10 cellular contexts compared by ENCODE assay signal in genomic region chr12:93297032-93297431, GRCh38.
DNase-seq lines count a peak whose midpoint lies in the region; ATAC-seq and TF ChIP-seq lines count a peak whose summit lies in the region.
"Had no signal": no experiment of that assay in that cellular context is flagged by ENCODE, and none has a peak within 500 bp of the region (broad histone marks: within the 10 kb centered on the region; RNA-seq: fewer than 3 reads in every experiment).

No MANE protein-coding gene starts in this region.

- peaks cover 6 to 9% of the 10 kb centered on the region in 2 donors for H3K27me3 Mint-ChIP-seq in effector memory CD8-positive, alpha-beta T cell

- H3K4me3 ChIP-seq in GM08714 (ENCODE audit: low read length), result peak overlapping the region; percentile 10; the same call in 1 of the 2 replicates
- no peak overlapping the region for H3K4me3 ChIP-seq in WERI-Rb-1 (ENCODE audit: low read depth, low read length)

- H3K27me3 ChIP-seq in WERI-Rb-1 (ENCODE audit: insufficient read depth, low read depth, severe bottlenecking), result no peaks in the 10 kb centered on the region

- no peak overlapping the region for H3K27ac Mint-ChIP-seq in effector memory CD8-positive, alpha-beta T cell

- TF ChIP-seq CTCF in WERI-Rb-1 (IDR thresholded peaks at IDR 0.05; ENCODE audit: low read depth, low read length), result no peak

- H3K27ac ChIP-seq in WERI-Rb-1, result no peak overlapping the region
- H3K27ac ChIP-seq: C4-2B had no signal

- H3K9me3 Mint-ChIP-seq in effector memory CD8-positive, alpha-beta T cell, result no peaks in the 10 kb centered on the region

- no peaks in the 10 kb centered on the region for H3K4me1 Mint-ChIP-seq in effector memory CD8-positive, alpha-beta T cell (ENCODE audit: low read depth in 2 of 2)

- H3K36me3 ChIP-seq in WERI-Rb-1, result no peaks in the 10 kb centered on the region

- peak; percentile 93 for ATAC-seq in HG02678 (IDR thresholded peaks at IDR 0.05; ENCODE audit: unreplicated experiment)
- ATAC-seq in HG03520 (IDR thresholded peaks at IDR 0.05; ENCODE audit: unreplicated experiment), result peak; percentile 68
- ATAC-seq in effector memory CD8-positive, alpha-beta T cell (replicated peaks), result no peak
- ATAC-seq: left colon had no signal

- H3K36me3 Mint-ChIP-seq in effector memory CD8-positive, alpha-beta T cell (ENCODE audit: insufficient read depth), result no peaks in the 10 kb centered on the region

- no peak overlapping the region for H3K4me3 Mint-ChIP-seq in effector memory CD8-positive, alpha-beta T cell

- peak; percentile 30 for DNase-seq in GM19240 (ENCODE audit: insufficient read length, low spot score)
- DNase-seq in HK-2 (ENCODE audit: unreplicated experiment), result no peak
- no peak for DNase-seq in mesenteric fat pad (ENCODE audit: low spot score)
- DNase-seq in effector memory CD8-positive, alpha-beta T cell, result no peak
- no peak for DNase-seq in WERI-Rb-1
- DNase-seq: left colon had no signal

- no peaks in the 10 kb centered on the region for H3K9me3 ChIP-seq in WERI-Rb-1 (ENCODE audit: severe bottlenecking)
